Comparison of ENCODE assay signal across 28 cellular contexts in genomic region chr2:129712586-129712985, GRCh38.
"Had no signal": no experiment of that assay in that cellular context is flagged by ENCODE, and none has a peak within 500 bp of the region (broad histone marks: within the 10 kb centered on the region; RNA-seq: fewer than 3 reads in every experiment).

No MANE protein-coding gene starts in this region.

- H3K27ac ChIP-seq: left lung, neutrophil, ovary, skin epidermis, thoracic aorta, uterus had no signal

- H3K27ac Mint-ChIP-seq: activated CD4-positive, alpha-beta T cell treated with anti-CD3 and anti-CD28 coated beads, Interleukin-2, amount 10 ng/mL, durations not matched to agents 7 days and 5 days; activated CD8-positive, alpha-beta T cell treated with anti-CD3 and anti-CD28 coated beads for 36 hours; activated naive CD4-positive, alpha-beta T cell treated with anti-CD3 and anti-CD28 coated beads, Interleukin-2, amount 50 U/mL, for 24 hours; activated naive CD8-positive, alpha-beta T cell treated with anti-CD3 and anti-CD28 coated beads, Interleukin-2, amount 50 U/mL, for 24 hours; activated T-helper 17 cell treated with anti-CD3 and anti-CD28 coated beads, Interleukin-2, amount 50 U/mL, for 72 hours; nephron; progenitor cell of endocrine pancreas; stimulated activated effector memory CD8-positive, alpha-beta T cell treated with anti-CD3 and anti-CD28 coated beads, Interleukin-12 subunit alpha, Interleukin-12 subunit beta, amount 100 ng/mL, for 72 hours; stimulated activated naive CD8-positive, alpha-beta T cell treated with anti-CD3 and anti-CD28 coated beads, Interleukin-15, Interleukin-2, amounts not matched to agents 100 ng/mL and 50 ng/mL, for 24 hours; T-helper 1 cell treated with Interleukin-12 subunit alpha and Interleukin-12 subunit beta and Interleukin-4 antibody, amounts not matched to agents 30 μg/mL and 1 μg/mL, for 36 hours had no signal

- H3K9me3 Mint-ChIP-seq: activated CD4-positive, alpha-beta T cell treated with anti-CD3 and anti-CD28 coated beads, Interleukin-2, amount 10 ng/mL, durations not matched to agents 7 days and 5 days; activated CD8-positive, alpha-beta T cell treated with anti-CD3 and anti-CD28 coated beads for 36 hours; activated naive CD4-positive, alpha-beta T cell treated with anti-CD3 and anti-CD28 coated beads, Interleukin-2, amount 50 U/mL, for 24 hours; activated naive CD8-positive, alpha-beta T cell treated with anti-CD3 and anti-CD28 coated beads, Interleukin-2, amount 50 U/mL, for 24 hours; activated T-cell treated with anti-CD3 and anti-CD28 coated beads, Interleukin-2, amount 50 U/mL, for 4 hours; activated T-helper 17 cell treated with anti-CD3 and anti-CD28 coated beads, Interleukin-2, amount 50 U/mL, for 72 hours; nephron; stimulated activated effector memory CD8-positive, alpha-beta T cell treated with anti-CD3 and anti-CD28 coated beads, Interleukin-12 subunit alpha, Interleukin-12 subunit beta, amount 100 ng/mL, for 72 hours; stimulated activated naive CD8-positive, alpha-beta T cell treated with anti-CD3 and anti-CD28 coated beads, Interleukin-15, Interleukin-2, amounts not matched to agents 100 ng/mL and 50 ng/mL, for 24 hours; T-helper 1 cell treated with Interleukin-12 subunit alpha and Interleukin-12 subunit beta and Interleukin-4 antibody, amounts not matched to agents 30 μg/mL and 1 μg/mL, for 36 hours had no signal

- H3K36me3 ChIP-seq: left lung, neutrophil, ovary, thoracic aorta, uterus had no signal

- FAIRE-seq: frontal cortex, islet of Langerhans had no signal

- H3K4me1 Mint-ChIP-seq: activated CD4-positive, alpha-beta T cell treated with anti-CD3 and anti-CD28 coated beads, Interleukin-2, amount 10 ng/mL, durations not matched to agents 7 days and 5 days; activated naive CD4-positive, alpha-beta T cell treated with anti-CD3 and anti-CD28 coated beads, Interleukin-2, amount 50 U/mL, for 24 hours; activated naive CD8-positive, alpha-beta T cell treated with anti-CD3 and anti-CD28 coated beads, Interleukin-2, amount 50 U/mL, for 24 hours; activated T-helper 17 cell treated with anti-CD3 and anti-CD28 coated beads, Interleukin-2, amount 50 U/mL, for 72 hours; stimulated activated effector memory CD8-positive, alpha-beta T cell treated with anti-CD3 and anti-CD28 coated beads, Interleukin-12 subunit alpha, Interleukin-12 subunit beta, amount 100 ng/mL, for 72 hours had no signal

- H3K27me3 ChIP-seq: neutrophil, ovary, uterus had no signal

- H3K4me3 Mint-ChIP-seq: activated CD4-positive, alpha-beta T cell treated with anti-CD3 and anti-CD28 coated beads, Interleukin-2, amount 10 ng/mL, durations not matched to agents 7 days and 5 days; activated CD8-positive, alpha-beta T cell treated with anti-CD3 and anti-CD28 coated beads for 36 hours; activated naive CD4-positive, alpha-beta T cell treated with anti-CD3 and anti-CD28 coated beads, Interleukin-2, amount 50 U/mL, for 24 hours; activated naive CD8-positive, alpha-beta T cell treated with anti-CD3 and anti-CD28 coated beads, Interleukin-2, amount 50 U/mL, for 24 hours; activated T-cell treated with anti-CD3 and anti-CD28 coated beads, Interleukin-2, amount 50 U/mL, for 4 hours; activated T-helper 17 cell treated with anti-CD3 and anti-CD28 coated beads, Interleukin-2, amount 50 U/mL, for 72 hours; nephron; stimulated activated effector memory CD8-positive, alpha-beta T cell treated with anti-CD3 and anti-CD28 coated beads, Interleukin-12 subunit alpha, Interleukin-12 subunit beta, amount 100 ng/mL, for 72 hours; stimulated activated naive CD8-positive, alpha-beta T cell treated with anti-CD3 and anti-CD28 coated beads, Interleukin-15, Interleukin-2, amounts not matched to agents 100 ng/mL and 50 ng/mL, for 24 hours; T-helper 1 cell treated with Interleukin-12 subunit alpha and Interleukin-12 subunit beta and Interleukin-4 antibody, amounts not matched to agents 30 μg/mL and 1 μg/mL, for 36 hours had no signal

- H3K4me1 ChIP-seq: left lung, uterus had no signal

- H3K27me3 Mint-ChIP-seq: activated CD4-positive, alpha-beta T cell treated with anti-CD3 and anti-CD28 coated beads, Interleukin-2, amount 10 ng/mL, durations not matched to agents 7 days and 5 days; activated CD8-positive, alpha-beta T cell treated with anti-CD3 and anti-CD28 coated beads for 36 hours; activated T-helper 17 cell treated with anti-CD3 and anti-CD28 coated beads, Interleukin-2, amount 50 U/mL, for 72 hours; stimulated activated naive CD8-positive, alpha-beta T cell treated with anti-CD3 and anti-CD28 coated beads, Interleukin-15, Interleukin-2, amounts not matched to agents 100 ng/mL and 50 ng/mL, for 24 hours had no signal

- ATAC-seq: activated CD8-positive, alpha-beta T cell treated with anti-CD3 and anti-CD28 coated beads for 36 hours; activated naive CD8-positive, alpha-beta T cell treated with anti-CD3 and anti-CD28 coated beads, Interleukin-2, amount 50 U/mL, for 24 hours; activated T-cell treated with anti-CD3 and anti-CD28 coated beads, Interleukin-2, amount 50 U/mL, for 4 hours; activated T-helper 17 cell treated with anti-CD3 and anti-CD28 coated beads, Interleukin-2, amount 50 U/mL, for 72 hours; left lung; mucosa of descending colon; sciatic nerve; stimulated activated effector memory CD8-positive, alpha-beta T cell treated with anti-CD3 and anti-CD28 coated beads, Interleukin-12 subunit alpha, Interleukin-12 subunit beta, amount 100 ng/mL, for 72 hours had no signal

- H3K4me3 ChIP-seq: left lung, mucosa of descending colon, ovary, skin epidermis, thoracic aorta, uterus had no signal

- H3K36me3 Mint-ChIP-seq: activated naive CD4-positive, alpha-beta T cell treated with anti-CD3 and anti-CD28 coated beads, Interleukin-2, amount 50 U/mL, for 24 hours; stimulated activated effector memory CD8-positive, alpha-beta T cell treated with anti-CD3 and anti-CD28 coated beads, Interleukin-12 subunit alpha, Interleukin-12 subunit beta, amount 100 ng/mL, for 72 hours had no signal

- DNase-seq: activated CD4-positive, alpha-beta T cell treated with anti-CD3 and anti-CD28 coated beads, Interleukin-2, amount 10 ng/mL, durations not matched to agents 7 days and 5 days; activated CD4-positive, CD25-positive, alpha-beta regulatory T cell treated with anti-CD3 and anti-CD28 coated beads, Interleukin-2, amount 50 U/mL, for 72 hours; activated CD8-positive, alpha-beta T cell treated with anti-CD3 and anti-CD28 coated beads for 36 hours; activated gamma-delta T cell treated with Interleukin-2 at 50 U/mL for 16 hours; activated naive CD8-positive, alpha-beta T cell treated with anti-CD3 and anti-CD28 coated beads, Interleukin-2, amount 50 U/mL, for 24 hours; activated T-cell treated with anti-CD3 and anti-CD28 coated beads, Interleukin-2, amount 50 U/mL, for 4 hours; amygdala; caudate nucleus; left lung; mucosa of descending colon; ovary; stimulated activated CD4-positive, alpha-beta T cell treated with anti-CD3 and anti-CD28 coated beads, Interleukin-12 subunit alpha, Interleukin-12 subunit beta, amount 100 ng/mL, for 4 hours; stimulated activated CD4-positive, alpha-beta T cell treated with anti-CD3 and anti-CD28 coated beads, Interleukin-4, amount 100 ng/mL, for 24 hours; T-helper 9 cell; uterus had no signal

- H3K9me3 ChIP-seq: left lung, mucosa of descending colon, neutrophil, ovary, thoracic aorta, uterus had no signal
